Comparison of ENCODE assay signal across 1 cellular context in the genomic region with DNA sequence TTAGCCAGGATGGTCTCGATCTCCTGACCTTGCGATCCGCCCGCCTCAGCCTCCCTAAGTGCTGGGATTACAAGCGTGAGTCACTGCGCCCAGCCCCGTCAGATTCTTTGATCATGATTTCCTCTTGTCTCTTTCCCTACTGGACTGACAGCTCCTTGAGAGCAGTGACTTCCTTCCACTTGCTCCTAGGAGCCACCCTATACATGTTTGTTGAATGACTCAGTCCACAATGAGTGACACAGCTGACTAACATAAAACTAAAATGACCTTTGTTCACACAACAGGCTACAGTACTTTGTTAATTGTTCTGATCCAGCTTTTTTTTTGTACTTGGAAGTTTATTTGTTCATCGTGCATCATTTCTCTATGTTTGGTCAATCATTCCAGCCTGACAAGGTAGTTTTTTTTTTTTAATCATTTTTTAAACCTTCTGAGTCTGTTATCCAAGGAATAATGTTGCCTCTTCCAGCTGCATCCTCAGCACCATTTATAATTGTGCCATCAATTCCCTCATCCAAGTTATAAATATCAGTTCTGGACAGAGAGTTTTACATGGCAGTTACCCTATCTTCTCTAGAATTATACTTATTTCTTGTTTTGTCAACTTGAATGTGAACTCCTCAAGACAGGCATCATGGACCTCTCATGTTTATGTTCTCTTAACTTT.
TF ChIP-seq lines count a peak whose summit lies in the region.

No MANE protein-coding gene starts in this region.

TF ChIP-seq in HepG2, 621 proteins besides CTCF, POLR2A, EP300 and RAD21 (continued from another document and continues in another):
- TF ChIP-seq, protein P1, sequence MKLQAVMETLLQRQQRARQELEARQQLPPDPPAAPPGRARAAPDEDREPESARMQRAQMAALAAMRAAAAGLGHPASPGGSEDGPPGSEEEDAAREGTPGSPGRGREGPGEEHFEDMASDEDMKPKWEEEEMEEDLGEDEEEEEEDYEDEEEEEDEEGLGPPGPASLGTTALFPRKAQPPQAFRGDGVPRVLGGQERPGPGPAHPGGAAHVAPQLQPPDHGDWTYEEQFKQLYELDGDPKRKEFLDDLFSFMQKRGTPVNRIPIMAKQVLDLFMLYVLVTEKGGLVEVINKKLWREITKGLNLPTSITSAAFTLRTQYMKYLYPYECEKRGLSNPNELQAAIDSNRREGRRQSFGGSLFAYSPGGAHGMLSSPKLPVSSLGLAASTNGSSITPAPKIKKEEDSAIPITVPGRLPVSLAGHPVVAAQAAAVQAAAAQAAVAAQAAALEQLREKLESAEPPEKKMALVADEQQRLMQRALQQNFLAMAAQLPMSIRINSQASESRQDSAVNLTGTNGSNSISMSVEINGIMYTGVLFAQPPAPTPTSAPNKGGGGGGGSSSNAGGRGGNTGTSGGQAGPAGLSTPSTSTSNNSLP (IDR thresholded peaks at IDR 0.05; ENCODE audit: low read depth, low read length): peak; percentile 55; the same call in 1 of the 2 replicates
- TF ChIP-seq KLF16 (CRISPR knock-in tag; IDR thresholded peaks at IDR 0.05): no peak
- TF ChIP-seq FOXJ3 (CRISPR knock-in tag; IDR thresholded peaks at IDR 0.05; ENCODE audit: borderline replicate concordance): no peak
- TF ChIP-seq NFE2L1 (CRISPR knock-in tag; IDR thresholded peaks at IDR 0.05; ENCODE audit: borderline replicate concordance): no peak
- TF ChIP-seq, protein P2, sequence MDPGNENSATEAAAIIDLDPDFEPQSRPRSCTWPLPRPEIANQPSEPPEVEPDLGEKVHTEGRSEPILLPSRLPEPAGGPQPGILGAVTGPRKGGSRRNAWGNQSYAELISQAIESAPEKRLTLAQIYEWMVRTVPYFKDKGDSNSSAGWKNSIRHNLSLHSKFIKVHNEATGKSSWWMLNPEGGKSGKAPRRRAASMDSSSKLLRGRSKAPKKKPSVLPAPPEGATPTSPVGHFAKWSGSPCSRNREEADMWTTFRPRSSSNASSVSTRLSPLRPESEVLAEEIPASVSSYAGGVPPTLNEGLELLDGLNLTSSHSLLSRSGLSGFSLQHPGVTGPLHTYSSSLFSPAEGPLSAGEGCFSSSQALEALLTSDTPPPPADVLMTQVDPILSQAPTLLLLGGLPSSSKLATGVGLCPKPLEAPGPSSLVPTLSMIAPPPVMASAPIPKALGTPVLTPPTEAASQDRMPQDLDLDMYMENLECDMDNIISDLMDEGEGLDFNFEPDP (CRISPR knock-in tag; conservative IDR thresholded peaks at IDR 0.05): no peak
- no peak for TF ChIP-seq SNRNP70 (IDR thresholded peaks at IDR 0.05; ENCODE audit: low read depth, low read length)
- TF ChIP-seq JUN (CRISPR knock-in tag; IDR thresholded peaks at IDR 0.05): 0 out of 2 replicates have a peak, but pooled peaks have one; percentile 30
- no peak for TF ChIP-seq THAP11 (CRISPR knock-in tag; IDR thresholded peaks at IDR 0.05)
- no peak for TF ChIP-seq FOXK1 (CRISPR knock-in tag; IDR thresholded peaks at IDR 0.05; ENCODE audit: borderline replicate concordance, low read depth)
- TF ChIP-seq, protein P3, sequence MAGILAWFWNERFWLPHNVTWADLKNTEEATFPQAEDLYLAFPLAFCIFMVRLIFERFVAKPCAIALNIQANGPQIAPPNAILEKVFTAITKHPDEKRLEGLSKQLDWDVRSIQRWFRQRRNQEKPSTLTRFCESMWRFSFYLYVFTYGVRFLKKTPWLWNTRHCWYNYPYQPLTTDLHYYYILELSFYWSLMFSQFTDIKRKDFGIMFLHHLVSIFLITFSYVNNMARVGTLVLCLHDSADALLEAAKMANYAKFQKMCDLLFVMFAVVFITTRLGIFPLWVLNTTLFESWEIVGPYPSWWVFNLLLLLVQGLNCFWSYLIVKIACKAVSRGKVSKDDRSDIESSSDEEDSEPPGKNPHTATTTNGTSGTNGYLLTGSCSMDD (CRISPR knock-in tag; IDR thresholded peaks at IDR 0.05): no peak
- TF ChIP-seq, protein P4, sequence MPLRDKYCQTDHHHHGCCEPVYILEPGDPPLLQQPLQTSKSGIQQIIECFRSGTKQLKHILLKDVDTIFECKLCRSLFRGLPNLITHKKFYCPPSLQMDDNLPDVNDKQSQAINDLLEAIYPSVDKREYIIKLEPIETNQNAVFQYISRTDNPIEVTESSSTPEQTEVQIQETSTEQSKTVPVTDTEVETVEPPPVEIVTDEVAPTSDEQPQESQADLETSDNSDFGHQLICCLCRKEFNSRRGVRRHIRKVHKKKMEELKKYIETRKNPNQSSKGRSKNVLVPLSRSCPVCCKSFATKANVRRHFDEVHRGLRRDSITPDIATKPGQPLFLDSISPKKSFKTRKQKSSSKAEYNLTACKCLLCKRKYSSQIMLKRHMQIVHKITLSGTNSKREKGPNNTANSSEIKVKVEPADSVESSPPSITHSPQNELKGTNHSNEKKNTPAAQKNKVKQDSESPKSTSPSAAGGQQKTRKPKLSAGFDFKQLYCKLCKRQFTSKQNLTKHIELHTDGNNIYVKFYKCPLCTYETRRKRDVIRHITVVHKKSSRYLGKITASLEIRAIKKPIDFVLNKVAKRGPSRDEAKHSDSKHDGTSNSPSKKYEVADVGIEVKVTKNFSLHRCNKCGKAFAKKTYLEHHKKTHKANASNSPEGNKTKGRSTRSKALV (CRISPR knock-in tag; IDR thresholded peaks at IDR 0.05): no peak
- TF ChIP-seq ZFP1 (CRISPR knock-in tag; IDR thresholded peaks at IDR 0.05): no peak
- no peak for TF ChIP-seq SOX13 (IDR thresholded peaks at IDR 0.05)
- TF ChIP-seq SOX13 (CRISPR knock-in tag; conservative IDR thresholded peaks at IDR 0.05 in 1 of 2, IDR thresholded peaks at IDR 0.05 in 1 of 2): peak in 1 of 2 experiments; percentile 85; a peak in 2 of 4 replicates
- no peak for TF ChIP-seq SPEN (CRISPR knock-in tag; IDR thresholded peaks at IDR 0.05; ENCODE audit: low read depth)
- TF ChIP-seq PAF1 (CRISPR knock-in tag; IDR thresholded peaks at IDR 0.05): no peak
- TF ChIP-seq SRY (CRISPR knock-in tag; IDR thresholded peaks at IDR 0.05): no peak
- TF ChIP-seq HNRNPK (IDR thresholded peaks at IDR 0.05; ENCODE audit: low read depth, low read length, poor library complexity, severe bottlenecking): no peak
- TF ChIP-seq ZFAT (CRISPR knock-in tag; conservative IDR thresholded peaks at IDR 0.05): no peak
- TF ChIP-seq KLF13 (CRISPR knock-in tag; IDR thresholded peaks at IDR 0.05): no peak
- TF ChIP-seq TOPORS (CRISPR knock-in tag; IDR thresholded peaks at IDR 0.05): no peak
- no peak for TF ChIP-seq ZFP36 (IDR thresholded peaks at IDR 0.05; ENCODE audit: borderline replicate concordance, low read depth, low read length, partially characterized antibody)
- TF ChIP-seq, protein P5, sequence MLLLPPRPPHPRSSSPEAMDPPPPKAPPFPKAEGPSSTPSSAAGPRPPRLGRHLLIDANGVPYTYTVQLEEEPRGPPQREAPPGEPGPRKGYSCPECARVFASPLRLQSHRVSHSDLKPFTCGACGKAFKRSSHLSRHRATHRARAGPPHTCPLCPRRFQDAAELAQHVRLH (CRISPR knock-in tag; IDR thresholded peaks at IDR 0.05; ENCODE audit: borderline replicate concordance, low read depth): no peak
- TF ChIP-seq ZFX (CRISPR knock-in tag; IDR thresholded peaks at IDR 0.05; ENCODE audit: low read depth): no peak
- TF ChIP-seq, protein P6, sequence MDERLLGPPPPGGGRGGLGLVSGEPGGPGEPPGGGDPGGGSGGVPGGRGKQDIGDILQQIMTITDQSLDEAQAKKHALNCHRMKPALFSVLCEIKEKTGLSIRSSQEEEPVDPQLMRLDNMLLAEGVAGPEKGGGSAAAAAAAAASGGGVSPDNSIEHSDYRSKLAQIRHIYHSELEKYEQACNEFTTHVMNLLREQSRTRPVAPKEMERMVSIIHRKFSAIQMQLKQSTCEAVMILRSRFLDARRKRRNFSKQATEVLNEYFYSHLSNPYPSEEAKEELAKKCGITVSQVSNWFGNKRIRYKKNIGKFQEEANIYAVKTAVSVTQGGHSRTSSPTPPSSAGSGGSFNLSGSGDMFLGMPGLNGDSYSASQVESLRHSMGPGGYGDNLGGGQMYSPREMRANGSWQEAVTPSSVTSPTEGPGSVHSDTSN (CRISPR knock-in tag; IDR thresholded peaks at IDR 0.05): 0 out of 2 replicates have a peak, but pooled peaks have one; percentile 25
- TF ChIP-seq, protein P7, sequence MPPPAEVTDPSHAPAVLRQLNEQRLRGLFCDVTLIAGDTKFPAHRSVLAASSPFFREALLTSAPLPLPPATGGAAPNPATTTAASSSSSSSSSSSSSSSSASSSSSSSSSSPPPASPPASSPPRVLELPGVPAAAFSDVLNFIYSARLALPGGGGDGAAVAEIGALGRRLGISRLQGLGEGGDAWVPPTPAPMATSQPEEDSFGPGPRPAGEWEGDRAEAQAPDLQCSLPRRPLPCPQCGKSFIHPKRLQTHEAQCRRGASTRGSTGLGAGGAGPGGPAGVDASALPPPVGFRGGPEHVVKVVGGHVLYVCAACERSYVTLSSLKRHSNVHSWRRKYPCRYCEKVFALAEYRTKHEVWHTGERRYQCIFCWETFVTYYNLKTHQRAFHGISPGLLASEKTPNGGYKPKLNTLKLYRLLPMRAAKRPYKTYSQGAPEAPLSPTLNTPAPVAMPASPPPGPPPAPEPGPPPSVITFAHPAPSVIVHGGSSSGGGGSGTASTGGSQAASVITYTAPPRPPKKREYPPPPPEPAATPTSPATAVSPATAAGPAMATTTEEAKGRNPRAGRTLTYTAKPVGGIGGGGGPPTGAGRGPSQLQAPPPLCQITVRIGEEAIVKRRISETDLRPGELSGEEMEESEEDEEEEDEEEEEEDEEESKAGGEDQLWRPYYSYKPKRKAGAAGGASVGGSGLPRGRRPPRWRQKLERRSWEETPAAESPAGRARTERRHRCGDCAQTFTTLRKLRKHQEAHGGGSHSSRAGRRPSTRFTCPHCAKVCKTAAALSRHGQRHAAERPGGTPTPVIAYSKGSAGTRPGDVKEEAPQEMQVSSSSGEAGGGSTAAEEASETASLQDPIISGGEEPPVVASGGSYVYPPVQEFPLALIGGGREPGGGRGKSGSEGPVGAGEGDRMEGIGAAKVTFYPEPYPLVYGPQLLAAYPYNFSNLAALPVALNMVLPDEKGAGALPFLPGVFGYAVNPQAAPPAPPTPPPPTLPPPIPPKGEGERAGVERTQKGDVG (CRISPR knock-in tag; IDR thresholded peaks at IDR 0.05; ENCODE audit: borderline replicate concordance): no peak
- TF ChIP-seq HNF4A (CRISPR knock-in tag; IDR thresholded peaks at IDR 0.05): no peak
- TF ChIP-seq ZNF879 (CRISPR knock-in tag; IDR thresholded peaks at IDR 0.05): no peak
- no peak for TF ChIP-seq NFATC3 (CRISPR knock-in tag; IDR thresholded peaks at IDR 0.05)
- TF ChIP-seq POLR2AphosphoS5 (IDR thresholded peaks at IDR 0.05; ENCODE audit: low read depth, low read length): no peak
- no peak for TF ChIP-seq U2AF1 (optimal IDR thresholded peaks at IDR 0.05; ENCODE audit: low read depth, low read length)
- TF ChIP-seq, protein P8, sequence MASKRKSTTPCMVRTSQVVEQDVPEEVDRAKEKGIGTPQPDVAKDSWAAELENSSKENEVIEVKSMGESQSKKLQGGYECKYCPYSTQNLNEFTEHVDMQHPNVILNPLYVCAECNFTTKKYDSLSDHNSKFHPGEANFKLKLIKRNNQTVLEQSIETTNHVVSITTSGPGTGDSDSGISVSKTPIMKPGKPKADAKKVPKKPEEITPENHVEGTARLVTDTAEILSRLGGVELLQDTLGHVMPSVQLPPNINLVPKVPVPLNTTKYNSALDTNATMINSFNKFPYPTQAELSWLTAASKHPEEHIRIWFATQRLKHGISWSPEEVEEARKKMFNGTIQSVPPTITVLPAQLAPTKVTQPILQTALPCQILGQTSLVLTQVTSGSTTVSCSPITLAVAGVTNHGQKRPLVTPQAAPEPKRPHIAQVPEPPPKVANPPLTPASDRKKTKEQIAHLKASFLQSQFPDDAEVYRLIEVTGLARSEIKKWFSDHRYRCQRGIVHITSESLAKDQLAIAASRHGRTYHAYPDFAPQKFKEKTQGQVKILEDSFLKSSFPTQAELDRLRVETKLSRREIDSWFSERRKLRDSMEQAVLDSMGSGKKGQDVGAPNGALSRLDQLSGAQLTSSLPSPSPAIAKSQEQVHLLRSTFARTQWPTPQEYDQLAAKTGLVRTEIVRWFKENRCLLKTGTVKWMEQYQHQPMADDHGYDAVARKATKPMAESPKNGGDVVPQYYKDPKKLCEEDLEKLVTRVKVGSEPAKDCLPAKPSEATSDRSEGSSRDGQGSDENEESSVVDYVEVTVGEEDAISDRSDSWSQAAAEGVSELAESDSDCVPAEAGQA (IDR thresholded peaks at IDR 0.05; ENCODE audit: low read depth): no peak
- TF ChIP-seq, protein P8 (CRISPR knock-in tag; IDR thresholded peaks at IDR 0.05; ENCODE audit: borderline replicate concordance): no peak
- TF ChIP-seq, protein P9, sequence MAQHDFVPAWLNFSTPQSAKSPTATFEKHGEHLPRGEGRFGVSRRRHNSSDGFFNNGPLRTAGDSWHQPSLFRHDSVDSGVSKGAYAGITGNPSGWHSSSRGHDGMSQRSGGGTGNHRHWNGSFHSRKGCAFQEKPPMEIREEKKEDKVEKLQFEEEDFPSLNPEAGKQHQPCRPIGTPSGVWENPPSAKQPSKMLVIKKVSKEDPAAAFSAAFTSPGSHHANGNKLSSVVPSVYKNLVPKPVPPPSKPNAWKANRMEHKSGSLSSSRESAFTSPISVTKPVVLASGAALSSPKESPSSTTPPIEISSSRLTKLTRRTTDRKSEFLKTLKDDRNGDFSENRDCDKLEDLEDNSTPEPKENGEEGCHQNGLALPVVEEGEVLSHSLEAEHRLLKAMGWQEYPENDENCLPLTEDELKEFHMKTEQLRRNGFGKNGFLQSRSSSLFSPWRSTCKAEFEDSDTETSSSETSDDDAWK (CRISPR knock-in tag; IDR thresholded peaks at IDR 0.05): no peak
